In genomic region chr19:13277104-13277809, GRCh38 we compare ENCODE assay signal across 8 cellular contexts.
DNase-seq lines count a peak whose midpoint lies in the region; ATAC-seq, FAIRE-seq and TF ChIP-seq lines count a peak whose summit lies in the region.

No MANE protein-coding gene starts in this region.

- H3K4me3 Mint-ChIP-seq in CD4-positive, alpha-beta memory T cell: peak overlapping the region; percentile 31 to 73 (median 59)

- no peaks in the 10 kb centered on the region for H3K36me3 ChIP-seq in CD4-positive, alpha-beta memory T cell (ENCODE audit: insufficient read depth, low read length)
- H3K36me3 ChIP-seq in liver (ENCODE audit: control insufficient read depth in 4 of 4, insufficient read depth in 3 of 4, low read depth in 1 of 4, low read length in 3 of 4): no peaks in the 10 kb centered on the region

- peak; percentile 90 for TF ChIP-seq RAD21 in liver (IDR thresholded peaks at IDR 0.05)

- H3K4me1 Mint-ChIP-seq in CD4-positive, alpha-beta memory T cell: peaks cover 20 to 35% (median 25%) of the 10 kb centered on the region in 4 donors

- TF ChIP-seq CTCF in choroid plexus epithelial cell (conservative IDR thresholded peaks at IDR 0.05; ENCODE audit: low read depth, low read length) (peak; percentile 71), liver (IDR thresholded peaks at IDR 0.05; ENCODE audit: low read depth, low read length, missing input control) (peak; percentile 83)

- WGBS in liver: 40% methylated on average over 17 of the region's 17 CpGs

- peaks cover 0 to 2% (median 0%) of the 10 kb centered on the region in 8 donors for H3K9me3 Mint-ChIP-seq in CD4-positive, alpha-beta memory T cell

- no peak for TF ChIP-seq POLR2A in H54 (IDR thresholded peaks at IDR 0.05; ENCODE audit: low read depth, low read length)

- peak overlapping the region; percentile 79 to 94 (median 87) for H3K27ac Mint-ChIP-seq in CD4-positive, alpha-beta memory T cell

- H3K4me3 ChIP-seq in CD4-positive, alpha-beta memory T cell (ENCODE audit: low read length in 2 of 2): no peak overlapping the region
- H3K4me3 ChIP-seq in choroid plexus epithelial cell (ENCODE audit: low read depth, low read length) (no peak overlapping the region), liver (ENCODE audit: low read depth in 1 of 3, low read length in 3 of 3) (no peak overlapping the region)

- no peaks in the 10 kb centered on the region for H3K9me3 ChIP-seq in CD4-positive, alpha-beta memory T cell (ENCODE audit: control insufficient read depth in 1 of 2, low read length in 2 of 2)
- H3K9me3 ChIP-seq in liver (ENCODE audit: control insufficient read depth in 4 of 4, low read length in 3 of 4): no peaks in the 10 kb centered on the region

- peak overlapping the region; percentile 56 for H3K27ac ChIP-seq in CD4-positive, alpha-beta memory T cell (ENCODE audit: low read depth, low read length)
- H3K27ac ChIP-seq in liver (ENCODE audit: low read depth in 1 of 2, low read length in 2 of 2): no peak overlapping the region

- peaks cover 4 to 5% of the 10 kb centered on the region in 2 donors for H3K27me3 Mint-ChIP-seq in CD4-positive, alpha-beta memory T cell

- POLR2A ChIA-PET in CD4-positive, alpha-beta memory T cell (lab: Charles Lee; ENCODE audit: partially characterized antibody): interaction anchor here (0.8 to 1.3 kb wide), 3 partner anchors 110 to 312 kb away, joined by 3 to 5 read pairs (median 5); no protein-coding TSS in a partner anchor

- no peak overlapping the region for H3K9ac ChIP-seq in liver (ENCODE audit: low read depth in 1 of 2, low read length in 2 of 2)

- CTCF ChIA-PET in CD4-positive, alpha-beta memory T cell (lab: Charles Lee; ENCODE audit: partially characterized antibody): interaction anchor here (0.7 to 5.6 kb wide), 29 partner anchors 10 to 1331 kb away, joined by 3 to 91 read pairs (median 5); a partner anchor contains a TSS

- FAIRE-seq in H54 (lab: Jason Lieb, UNC): no peak

- H3K4me1 ChIP-seq in CD4-positive, alpha-beta memory T cell (ENCODE audit: insufficient read depth, low read length): peaks cover 20% of the 10 kb centered on the region
- no peaks in the 10 kb centered on the region for H3K4me1 ChIP-seq in liver (ENCODE audit: control insufficient read depth in 4 of 4, insufficient read depth in 4 of 4, low read length in 3 of 4)

- no peaks in the 10 kb centered on the region for H3K36me3 Mint-ChIP-seq in CD4-positive, alpha-beta memory T cell

- peak; percentile 74 to 81 (median 80) for DNase-seq in CD4-positive, alpha-beta memory T cell
- DNase-seq in H54 (ENCODE audit: insufficient read length, low spot score): peak; percentile 44
- DNase-seq in NCI-H226: peak; percentile 51
- DNase-seq in activated CD4-positive, alpha-beta T cell treated with anti-CD3 and anti-CD28 coated beads for 1 hour: peak; percentile 28
- DNase-seq in choroid plexus epithelial cell (ENCODE audit: low read depth): peak; percentile 83
- peak; percentile 22 to 56 (median 53) for DNase-seq in stimulated activated CD4-positive, alpha-beta T cell treated with anti-CD3 and anti-CD28 coated beads, TNF-alpha, amount 100 ng/mL, for 48 hours (ENCODE audit: low read depth in 3 of 3)

- no peaks in the 10 kb centered on the region for H3K27me3 ChIP-seq in CD4-positive, alpha-beta memory T cell (ENCODE audit: insufficient read depth, low read length)
- H3K27me3 ChIP-seq in liver (ENCODE audit: control insufficient read depth in 4 of 4, insufficient read depth in 4 of 4, low read length in 3 of 4): no peaks in the 10 kb centered on the region

- no peak for ATAC-seq in HG02571 (IDR thresholded peaks at IDR 0.05; ENCODE audit: unreplicated experiment)

- intact Hi-C loops in CD4-positive, alpha-beta memory T cell (cut with micrococcal nuclease): loop anchor here (1.0 to 5.0 kb wide), 3 partner anchors 154 to 455 kb away; no protein-coding TSS in a partner anchor

TF ChIP-seq in liver, 16 proteins besides CTCF, POLR2A, EP300 and RAD21:
- TF ChIP-seq ATF3 (IDR thresholded peaks at IDR 0.05) (no peak), FOXA1 (IDR thresholded peaks at IDR 0.05) (no peak), TAF1 (conservative IDR thresholded peaks at IDR 0.05) (no peak), HNF4A (conservative IDR thresholded peaks at IDR 0.05) (no peak), RXRA (IDR thresholded peaks at IDR 0.05) (no peak), SP1 (IDR thresholded peaks at IDR 0.05) (no peak), YY1 (IDR thresholded peaks at IDR 0.05) (no peak), REST (IDR thresholded peaks at IDR 0.05) (no peak), HNF4G (IDR thresholded peaks at IDR 0.05) (no peak), NR2F2 (IDR thresholded peaks at IDR 0.05) (no peak), MAX (IDR thresholded peaks at IDR 0.05) (no peak), FOXA2 (IDR thresholded peaks at IDR 0.05) (no peak), ZBTB33 (IDR thresholded peaks at IDR 0.05) (no peak), GABPA (IDR thresholded peaks at IDR 0.05 in 1 of 2, conservative IDR thresholded peaks at IDR 0.05 in 1 of 2) (no peak), EGR1 (IDR thresholded peaks at IDR 0.05; ENCODE audit: low read depth in 2 of 2) (no peak), JUND (IDR thresholded peaks at IDR 0.05) (no peak)

Comparison
In these comparisons a context has a peak if more than half of its experiments do, and no peak if none do; other contexts are left out.
1. DNase-seq: peak in every context shown above with its lines; median percentile 83 in choroid plexus epithelial cell; 80 in CD4-positive, alpha-beta memory T cell; 53 in stimulated activated CD4-positive, alpha-beta T cell treated with anti-CD3 and anti-CD28 coated beads, TNF-alpha, amount 100 ng/mL, for 48 hours; 51 in NCI-H226; 44 in H54; 28 in activated CD4-positive, alpha-beta T cell treated with anti-CD3 and anti-CD28 coated beads for 1 hour.